In the genomic region with DNA sequence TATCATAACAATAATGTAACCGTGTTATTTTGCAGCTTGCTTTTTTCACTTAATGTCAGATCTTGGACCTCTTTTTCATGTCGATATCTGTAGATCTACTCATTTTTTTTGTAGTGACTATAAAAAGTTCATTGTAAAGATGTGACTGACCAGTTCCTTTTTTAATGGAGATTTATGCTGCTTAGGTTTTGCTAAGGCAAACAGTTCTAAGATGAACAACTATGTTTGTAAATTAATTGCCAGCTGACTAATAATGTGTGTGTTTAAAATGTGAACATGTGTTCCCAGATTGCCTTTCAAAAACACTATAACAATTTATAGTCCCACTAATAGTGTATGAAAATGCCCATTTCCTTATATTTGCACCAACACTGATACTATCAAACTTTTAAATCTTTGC, we compare ENCODE assay signal across 17 cellular contexts. TPM values are rescaled to one million over a fixed set of nuclear protein-coding genes. Genes with fewer than 3 reads are reported as not detected.
DNase-seq lines count a peak whose midpoint lies in the region; ATAC-seq and TF ChIP-seq lines count a peak whose summit lies in the region.
"Had no signal": no experiment of that assay in that cellular context is flagged by ENCODE, and none has a peak within 500 bp of the region (broad histone marks: within the 10 kb centered on the region; RNA-seq: fewer than 3 reads in every experiment).

No MANE protein-coding gene starts in this region.

- intact Hi-C loops in Panc1 (cut with micrococcal nuclease; ENCODE audit: unreplicated experiment): no loop called here
- intact Hi-C loops in activated CD4-positive, alpha-beta memory T cell treated with anti-CD3 and anti-CD28 coated beads for 36 hours (cut with micrococcal nuclease): no loop called here
- intact Hi-C loops in CD4-positive, alpha-beta T cell (cut with DNase I, micrococcal nuclease): no loop called here

- H3K9ac ChIP-seq in subcutaneous abdominal adipose tissue (ENCODE audit: low read length in 5 of 5): no peak overlapping the region

- no peak overlapping the region for H3K4me3 Mint-ChIP-seq in HFFc6
- no peak overlapping the region for H3K4me3 Mint-ChIP-seq in activated CD4-positive, alpha-beta memory T cell treated with anti-CD3 and anti-CD28 coated beads for 36 hours
- no peak overlapping the region for H3K4me3 Mint-ChIP-seq in CD4-positive, alpha-beta T cell
- H3K4me3 Mint-ChIP-seq: CD14-positive monocyte; CD8-positive, alpha-beta memory T cell; GM23338 had no signal

- BruUV-seq in Panc1 (replicated peaks; lab: Mats Ljungman, UMichigan): no TSS peak

- H3K36me3 Mint-ChIP-seq in HFFc6 (ENCODE audit: low read depth): peaks cover 6% of the 10 kb centered on the region; the same call in 1 of the 2 replicates
- no peaks in the 10 kb centered on the region for H3K36me3 Mint-ChIP-seq in activated CD4-positive, alpha-beta memory T cell treated with anti-CD3 and anti-CD28 coated beads for 36 hours
- no peaks in the 10 kb centered on the region for H3K36me3 Mint-ChIP-seq in CD4-positive, alpha-beta T cell (ENCODE audit: low read depth)
- H3K36me3 Mint-ChIP-seq: CD14-positive monocyte; CD8-positive, alpha-beta memory T cell had no signal

- H3K27ac Mint-ChIP-seq in HFFc6: peak overlapping the region; percentile 65; the same call in 1 of the 2 replicates
- H3K27ac Mint-ChIP-seq in activated CD4-positive, alpha-beta memory T cell treated with anti-CD3 and anti-CD28 coated beads for 36 hours: no peak overlapping the region
- no peak overlapping the region for H3K27ac Mint-ChIP-seq in CD4-positive, alpha-beta T cell
- H3K27ac Mint-ChIP-seq: CD14-positive monocyte; CD8-positive, alpha-beta memory T cell; GM23338 had no signal

- no peaks in the 10 kb centered on the region; the same call in 1 of the 2 replicates for H3K27me3 Mint-ChIP-seq in HFFc6 (ENCODE audit: insufficient read depth)
- H3K27me3 Mint-ChIP-seq in activated CD4-positive, alpha-beta memory T cell treated with anti-CD3 and anti-CD28 coated beads for 36 hours: no peaks in the 10 kb centered on the region
- no peaks in the 10 kb centered on the region for H3K27me3 Mint-ChIP-seq in CD4-positive, alpha-beta T cell

- in situ Hi-C loops in Panc1 (cut with HindIII; ENCODE audit: low pct_unique_long_range_greater_than_20kb, low sequenced_read_pairs): no loop called here

- H3K9me3 Mint-ChIP-seq in HFFc6: peaks cover 5% of the 10 kb centered on the region; the same call in 1 of the 2 replicates
- H3K9me3 Mint-ChIP-seq in activated CD4-positive, alpha-beta memory T cell treated with anti-CD3 and anti-CD28 coated beads for 36 hours: peaks cover 9% of the 10 kb centered on the region
- no peaks in the 10 kb centered on the region for H3K9me3 Mint-ChIP-seq in CD4-positive, alpha-beta T cell

- POLR2A ChIA-PET in Panc1 (lab: Charles Lee): no interaction called here
- POLR2A ChIA-PET in activated CD4-positive, alpha-beta memory T cell treated with anti-CD3 and anti-CD28 coated beads for 36 hours (lab: Charles Lee): no interaction called here
- POLR2A ChIA-PET in CD4-positive, alpha-beta T cell (lab: Charles Lee): interaction anchor here (1.3 kb wide), 1 partner anchor 9 kb away, joined by 3 read pairs; no protein-coding TSS in a partner anchor

- H3K27ac ChIP-seq in Panc1 (ENCODE audit: low read length) (peak overlapping the region; percentile 93), subcutaneous abdominal adipose tissue (ENCODE audit: low read depth, low read length) (peak overlapping the region; percentile 72)
- no peak overlapping the region for H3K27ac ChIP-seq in CD4-positive, alpha-beta T cell (ENCODE audit: low read depth, low read length)
- H3K27ac ChIP-seq: HL-60 had no signal

- H3K36me3 ChIP-seq in Panc1 (ENCODE audit: control insufficient read depth, insufficient read depth, low read length) (no peaks in the 10 kb centered on the region), subcutaneous abdominal adipose tissue (ENCODE audit: control insufficient read depth in 5 of 5, insufficient read depth in 5 of 5, low read length in 5 of 5) (no peaks in the 10 kb centered on the region)

- no peak for TF ChIP-seq CTCF in HFFc6 (IDR thresholded peaks at IDR 0.05)
- no peak for TF ChIP-seq CTCF in Panc1 (IDR thresholded peaks at IDR 0.05)
- no peak for TF ChIP-seq CTCF in fibroblast of villous mesenchyme (IDR thresholded peaks at IDR 0.05; ENCODE audit: insufficient read depth, low read depth, low read length)
- TF ChIP-seq CTCF in CD4-positive, alpha-beta T cell (IDR thresholded peaks at IDR 0.05): no peak

- H3K27me3 ChIP-seq in Panc1 (ENCODE audit: control insufficient read depth, insufficient read depth, low read length) (no peaks in the 10 kb centered on the region), subcutaneous abdominal adipose tissue (ENCODE audit: control insufficient read depth in 5 of 5, insufficient read depth in 4 of 5, low read length in 5 of 5) (no peaks in the 10 kb centered on the region)
- no peaks in the 10 kb centered on the region for H3K27me3 ChIP-seq in CD4-positive, alpha-beta T cell (ENCODE audit: control insufficient read depth, insufficient read depth, low read length)

- H3K4me1 ChIP-seq in Panc1 (ENCODE audit: control insufficient read depth, insufficient read depth, low read length): peaks cover 63% of the 10 kb centered on the region
- peaks cover 19 to 54% (median 49%) of the 10 kb centered on the region in 5 donors for H3K4me1 ChIP-seq in subcutaneous abdominal adipose tissue (ENCODE audit: control insufficient read depth in 5 of 5, insufficient read depth in 5 of 5, low read length in 5 of 5)
- H3K4me1 ChIP-seq: Caco-2 had no signal

- CTCF ChIA-PET in Panc1 (lab: Charles Lee): no interaction called here
- CTCF ChIA-PET in activated CD4-positive, alpha-beta memory T cell treated with anti-CD3 and anti-CD28 coated beads for 36 hours (lab: Charles Lee): interaction anchor here (0.7 to 17.8 kb wide), 6 partner anchors 9 to 248 kb away, joined by 3 to 723 read pairs (median 4); a partner anchor contains a TSS
- CTCF ChIA-PET in CD4-positive, alpha-beta T cell (lab: Charles Lee): interaction anchor here (1.5 to 2.8 kb wide), 3 partner anchors 9 to 203 kb away, joined by 4 to 10 read pairs (median 5); a partner anchor contains a TSS

- H3K4me1 Mint-ChIP-seq in HFFc6 (ENCODE audit: low read depth): peaks cover 62% of the 10 kb centered on the region
- peaks cover 8% of the 10 kb centered on the region for H3K4me1 Mint-ChIP-seq in activated CD4-positive, alpha-beta memory T cell treated with anti-CD3 and anti-CD28 coated beads for 36 hours (ENCODE audit: low read depth)
- H3K4me1 Mint-ChIP-seq in CD4-positive, alpha-beta T cell (ENCODE audit: low read depth): peaks cover 3% of the 10 kb centered on the region

- ATAC-seq in Panc1: no peak
- ATAC-seq in CD4-positive, alpha-beta T cell (ENCODE audit: poor library complexity): no peak

- no peaks in the 10 kb centered on the region for H3K9me3 ChIP-seq in Panc1 (ENCODE audit: control insufficient read depth, insufficient read depth, low read depth, low read length)
- peaks cover 0 to 6% (median 0%) of the 10 kb centered on the region in 5 donors for H3K9me3 ChIP-seq in subcutaneous abdominal adipose tissue (ENCODE audit: control insufficient read depth in 5 of 5, low read length in 5 of 5)
- peaks cover 6% of the 10 kb centered on the region for H3K9me3 ChIP-seq in CD4-positive, alpha-beta T cell (ENCODE audit: control insufficient read depth, low read length)

- H3K4me3 ChIP-seq in Panc1 (ENCODE audit: low read depth in 2 of 2, low read length in 2 of 2) (no peak overlapping the region), fibroblast of villous mesenchyme (ENCODE audit: low read depth, low read length) (no peak overlapping the region), subcutaneous abdominal adipose tissue (ENCODE audit: low read depth in 1 of 5, low read length in 5 of 5) (no peak overlapping the region)
- H3K4me3 ChIP-seq: GM23338 had no signal

- DNase-seq in HFFc6: no peak
- DNase-seq in Panc1 (ENCODE audit: low read depth, low spot score): no peak
- DNase-seq in fibroblast of villous mesenchyme (ENCODE audit: low read depth): peak; percentile 66
- DNase-seq in activated CD4-positive, alpha-beta memory T cell treated with anti-CD3 and anti-CD28 coated beads for 36 hours: no peak
- no peak for DNase-seq in NCI-H187 treated with DMSO at 0.1 percent for 48 hours (lab: John Stamatoyannopoulos, UW)
- DNase-seq in CD4-positive, alpha-beta T cell: no peak
- DNase-seq: Caco-2; CD8-positive, alpha-beta memory T cell; DND-41; GDM1; H7 had no signal

RNA-seq across cellular contexts. Expression of a gene that starts 18.1 kb away (rescaled TPM):
- not detected for total RNA-seq in HFFc6 (2021; fragmentation: NEBNext Ultra II Directional; extraction: Animal tissue kit (Norgen Biotek cat#: 25700))
- total RNA-seq in Panc1 (2021; ENCODE audit: unreplicated experiment) (not detected), fibroblast of villous mesenchyme (not detected in 2 replicates)
- not detected for polyA plus RNA-seq in Panc1 (2012; ENCODE audit: insufficient read length)
- not detected for total RNA-seq in activated CD4-positive, alpha-beta memory T cell treated with anti-CD3 and anti-CD28 coated beads for 36 hours
- not detected for total RNA-seq in CD4-positive, alpha-beta T cell
- total RNA-seq: CD8-positive, alpha-beta memory T cell; GM23338; H7 had no signal
- polyA plus RNA-seq: AG04450; BJ; CD14-positive monocyte; CD8-positive, alpha-beta memory T cell; GM23338 had no signal

RNA-seq across cellular contexts. Expression of a gene that starts 41.0 kb away (rescaled TPM):
- 10 to 100 TPM; 36.9 to 51.3 (median 43.6) TPM for total RNA-seq in HFFc6 (2021; fragmentation: NEBNext Ultra II Directional; extraction: Animal tissue kit (Norgen Biotek cat#: 25700))
- total RNA-seq in Panc1 (2021; ENCODE audit: unreplicated experiment) (93.1 TPM), fibroblast of villous mesenchyme (84.7 and 104 TPM in 2 replicates)
- polyA plus RNA-seq in Panc1 (2012; ENCODE audit: insufficient read length): 78.4 TPM
- total RNA-seq in activated CD4-positive, alpha-beta memory T cell treated with anti-CD3 and anti-CD28 coated beads for 36 hours: 1 to 10 TPM; 1.6 to 2.1 TPM
- 10 to 100 TPM; 14.8 to 15.4 TPM for total RNA-seq in CD4-positive, alpha-beta T cell

Comparison
In these comparisons a context has a peak if more than half of its experiments do, and no peak if none do; other contexts are left out.
1. RNA of a gene that starts 41.0 kb away (total RNA-seq): 84.7 to 104 TPM in fibroblast of villous mesenchyme, 93.1 TPM in Panc1 (single experiment), 36.9 to 51.3 TPM in HFFc6 and 14.8 to 15.4 TPM in CD4-positive, alpha-beta T cell; 1.6 to 2.1 TPM in activated CD4-positive, alpha-beta memory T cell treated with anti-CD3 and anti-CD28 coated beads for 36 hours; every median in the first group is over 4 times any median in the second.